26 cellular contexts compared by ENCODE assay signal in genomic region chr6:35483490-35483889, GRCh38. TPM values are rescaled to one million over a fixed set of nuclear protein-coding genes. Genes with fewer than 3 reads are reported as not detected.
DNase-seq lines count a peak whose midpoint lies in the region; ATAC-seq and TF ChIP-seq lines count a peak whose summit lies in the region.
"Had no signal": no experiment of that assay in that cellular context is flagged by ENCODE, and none has a peak within 500 bp of the region (broad histone marks: within the 10 kb centered on the region; RNA-seq: fewer than 3 reads in every experiment).

No MANE protein-coding gene starts in this region.

- ATAC-seq in RWPE2 (ENCODE audit: low read depth) = no peak
- no peak for ATAC-seq in GM18867 (IDR thresholded peaks at IDR 0.05; ENCODE audit: unreplicated experiment)
- ATAC-seq: activated naive CD8-positive, alpha-beta T cell treated with anti-CD3 and anti-CD28 coated beads, Interleukin-2, amount 50 U/mL, for 24 hours; activated T-cell treated with anti-CD3 and anti-CD28 coated beads, Interleukin-2, amount 50 U/mL, for 4 hours; heart left ventricle; stimulated activated naive B cell treated with anti-CD40 and anti-IgM and Interleukin-4, amounts not matched to agents 10 μg/mL and 1 μg/mL and 100 μg/mL, for 72 hours had no signal

- H3K27ac ChIP-seq in RWPE2 (ENCODE audit: poor library complexity, severe bottlenecking) (peak overlapping the region; percentile 96), sigmoid colon (peak overlapping the region; percentile 100), dorsolateral prefrontal cortex (no peak overlapping the region)
- H3K27ac ChIP-seq: KMS-11 had no signal

- H3K27me3 ChIP-seq in RWPE2 (ENCODE audit: insufficient read depth, poor library complexity, severe bottlenecking) = no peaks in the 10 kb centered on the region
- no peaks in the 10 kb centered on the region for H3K27me3 ChIP-seq in sigmoid colon
- no peaks in the 10 kb centered on the region for H3K27me3 ChIP-seq in dorsolateral prefrontal cortex
- H3K27me3 ChIP-seq: heart left ventricle, Peyer's patch, suprapubic skin had no signal

- no peaks in the 10 kb centered on the region for H3K27me3 Mint-ChIP-seq in HFFc6 (ENCODE audit: insufficient read depth)
- H3K27me3 Mint-ChIP-seq in glutamatergic neuron (ENCODE audit: unreplicated experiment) = peaks cover 6% of the 10 kb centered on the region
- H3K27me3 Mint-ChIP-seq: activated naive CD8-positive, alpha-beta T cell treated with anti-CD3 and anti-CD28 coated beads, Interleukin-2, amount 50 U/mL, for 24 hours; stimulated activated naive B cell treated with anti-CD40 and anti-IgM and Interleukin-4, amounts not matched to agents 10 μg/mL and 1 μg/mL and 100 μg/mL, for 72 hours had no signal

- H3K36me3 Mint-ChIP-seq in HFFc6 (ENCODE audit: low read depth) (peaks cover 6% of the 10 kb centered on the region; the same call in 1 of the 2 replicates), glutamatergic neuron (ENCODE audit: unreplicated experiment) (no peaks in the 10 kb centered on the region)
- H3K36me3 Mint-ChIP-seq: CD14-positive monocyte; stimulated activated naive B cell treated with anti-CD40 and anti-IgM and Interleukin-4, amounts not matched to agents 10 μg/mL and 1 μg/mL and 100 μg/mL, for 72 hours had no signal

- peak overlapping the region; percentile 60 for H3K27ac Mint-ChIP-seq in HFFc6
- peak overlapping the region; percentile 43 for H3K27ac Mint-ChIP-seq in glutamatergic neuron (ENCODE audit: unreplicated experiment)
- H3K27ac Mint-ChIP-seq: activated naive CD8-positive, alpha-beta T cell treated with anti-CD3 and anti-CD28 coated beads, Interleukin-2, amount 50 U/mL, for 24 hours; stimulated activated naive B cell treated with anti-CD40 and anti-IgM and Interleukin-4, amounts not matched to agents 10 μg/mL and 1 μg/mL and 100 μg/mL, for 72 hours had no signal

- TF ChIP-seq EP300 in sigmoid colon (IDR thresholded peaks at IDR 0.05) = no peak

- H3K4me3 Mint-ChIP-seq in HFFc6 = no peak overlapping the region
- no peak overlapping the region for H3K4me3 Mint-ChIP-seq in glutamatergic neuron (ENCODE audit: unreplicated experiment)
- H3K4me3 Mint-ChIP-seq: activated naive CD8-positive, alpha-beta T cell treated with anti-CD3 and anti-CD28 coated beads, Interleukin-2, amount 50 U/mL, for 24 hours; activated T-cell treated with anti-CD3 and anti-CD28 coated beads, Interleukin-2, amount 50 U/mL, for 4 hours; CD14-positive monocyte; stimulated activated naive B cell treated with anti-CD40 and anti-IgM and Interleukin-4, amounts not matched to agents 10 μg/mL and 1 μg/mL and 100 μg/mL, for 72 hours had no signal

- TF ChIP-seq CTCF in HFFc6 (IDR thresholded peaks at IDR 0.05) (no peak), RWPE2 (IDR thresholded peaks at IDR 0.05; ENCODE audit: poor library complexity, severe bottlenecking) (no peak), glutamatergic neuron (IDR thresholded peaks at IDR 0.05; ENCODE audit: partially characterized antibody, unreplicated experiment) (no peak), sigmoid colon (IDR thresholded peaks at IDR 0.05) (no peak), dorsolateral prefrontal cortex (IDR thresholded peaks at IDR 0.05 in 54 of 56, conservative IDR thresholded peaks at IDR 0.05 in 2 of 56; ENCODE audit: low read depth in 1 of 56, partially characterized antibody in 56 of 56) (no peak)

- TF ChIP-seq POLR2A in sigmoid colon (IDR thresholded peaks at IDR 0.05) = no peak

- no peaks in the 10 kb centered on the region for H3K9me3 Mint-ChIP-seq in HFFc6
- peaks cover 2% of the 10 kb centered on the region for H3K9me3 Mint-ChIP-seq in glutamatergic neuron (ENCODE audit: unreplicated experiment)
- H3K9me3 Mint-ChIP-seq: activated naive CD8-positive, alpha-beta T cell treated with anti-CD3 and anti-CD28 coated beads, Interleukin-2, amount 50 U/mL, for 24 hours; activated T-cell treated with anti-CD3 and anti-CD28 coated beads, Interleukin-2, amount 50 U/mL, for 4 hours; CD14-positive monocyte; stimulated activated naive B cell treated with anti-CD40 and anti-IgM and Interleukin-4, amounts not matched to agents 10 μg/mL and 1 μg/mL and 100 μg/mL, for 72 hours had no signal

- H3K4me3 ChIP-seq in RWPE2 (ENCODE audit: severe bottlenecking) (no peak overlapping the region), sigmoid colon (no peak overlapping the region), dorsolateral prefrontal cortex (no peak overlapping the region)
- H3K4me3 ChIP-seq: heart left ventricle, Peyer's patch, prostate gland, suprapubic skin had no signal

- DNase-seq in HFFc6 (no peak), RWPE2 (ENCODE audit: low spot score) (no peak), glutamatergic neuron (no peak), sigmoid colon (peak; percentile 61), RPMI8226 (no peak), medulla oblongata (ENCODE audit: extremely low spot score) (no peak), dorsolateral prefrontal cortex (no peak)
- DNase-seq: activated CD8-positive, alpha-beta memory T cell treated with anti-CD3 and anti-CD28 coated beads for 24 hours; activated gamma-delta T cell treated with Interleukin-2 at 50 U/mL for 16 hours; activated naive CD8-positive, alpha-beta T cell treated with anti-CD3 and anti-CD28 coated beads, Interleukin-2, amount 50 U/mL, for 24 hours; activated T-cell treated with anti-CD3 and anti-CD28 coated beads, Interleukin-2, amount 50 U/mL, for 4 hours; DND-41; HCEC 1CT; heart left ventricle; MV-4-11; NCI-H510A; stimulated activated CD4-positive, alpha-beta T cell treated with anti-CD3 and anti-CD28 coated beads, Interleukin-15, amount 100 ng/mL, for 24 hours; stimulated activated naive B cell treated with anti-CD40 and anti-IgM and Interleukin-4, amounts not matched to agents 10 μg/mL and 1 μg/mL and 100 μg/mL, for 72 hours had no signal

- H3K4me1 ChIP-seq in RWPE2 (ENCODE audit: insufficient read depth, poor library complexity, severe bottlenecking) (peaks cover 36% of the 10 kb centered on the region), sigmoid colon (peaks cover 0 to 67% (median 49%) of the 10 kb centered on the region in 4 donors)

- intact Hi-C loops in sigmoid colon (cut with DNase I) (no loop called here), dorsolateral prefrontal cortex (cut with DNase I) (no loop called here)

- H3K4me1 Mint-ChIP-seq in HFFc6 (ENCODE audit: low read depth) (peaks cover 33% of the 10 kb centered on the region), glutamatergic neuron (ENCODE audit: low read depth, unreplicated experiment) (peaks cover 14% of the 10 kb centered on the region)
- H3K4me1 Mint-ChIP-seq: activated naive CD8-positive, alpha-beta T cell treated with anti-CD3 and anti-CD28 coated beads, Interleukin-2, amount 50 U/mL, for 24 hours had no signal

- peaks cover 26% of the 10 kb centered on the region for H3K36me3 ChIP-seq in RWPE2 (ENCODE audit: low read depth)
- peaks cover 4 to 67% (median 32%) of the 10 kb centered on the region in 4 donors for H3K36me3 ChIP-seq in sigmoid colon

- no peaks in the 10 kb centered on the region for H3K9me3 ChIP-seq in RWPE2 (ENCODE audit: severe bottlenecking)
- H3K9me3 ChIP-seq in sigmoid colon = no peaks in the 10 kb centered on the region
- H3K9me3 ChIP-seq: heart left ventricle, Peyer's patch, prostate gland, suprapubic skin had no signal

- 89 to 92% methylated on average over 3 of the region's 3 CpGs for WGBS in sigmoid colon, 2 donors

RNA-seq across cellular contexts. Expression of gene TEAD3, which starts 13.4 kb away (rescaled TPM):
- 10 to 100 TPM; 34.2 to 39.5 (median 36.5) TPM for total RNA-seq in HFFc6 (2021; fragmentation: NEBNext Ultra II Directional; extraction: Animal tissue kit (Norgen Biotek cat#: 25700))
- total RNA-seq in glutamatergic neuron (ENCODE audit: unreplicated experiment) (50.0 TPM), sigmoid colon (10 to 100 TPM; 50.4 to 95.8 (median 74.8) TPM), dorsolateral prefrontal cortex (1 to 10 TPM; 1.0 to 7.6 (median 2.6) TPM)
- 10 to 100 TPM; 14.4 to 25.2 (median 14.6) TPM for polyA plus RNA-seq in sigmoid colon
- polyA plus RNA-seq: CD14-positive monocyte had no signal

RNA-seq across cellular contexts. Expression of gene RPL10A, which starts 15.3 kb away (rescaled TPM):
- 1,000 to 10,000 TPM; 1,220 to 1,355 (median 1,285) TPM for total RNA-seq in HFFc6 (2021; fragmentation: NEBNext Ultra II Directional; extraction: Animal tissue kit (Norgen Biotek cat#: 25700))
- 690 TPM for total RNA-seq in glutamatergic neuron (ENCODE audit: unreplicated experiment)
- 1,000 to 10,000 TPM; 1,381 to 2,837 (median 2,184) TPM for total RNA-seq in sigmoid colon
- polyA plus RNA-seq in sigmoid colon = 1,000 to 10,000 TPM; 1,931 to 3,217 (median 2,051) TPM
- 100 to 1,000 TPM; 245 to 522 (median 369) TPM for total RNA-seq in dorsolateral prefrontal cortex

RNA-seq across cellular contexts. Expression of gene TULP1, which starts 29.2 kb away (rescaled TPM):
- total RNA-seq in HFFc6 (2021; fragmentation: NEBNext Ultra II Directional; extraction: Animal tissue kit (Norgen Biotek cat#: 25700)) = not detected
- total RNA-seq in glutamatergic neuron (ENCODE audit: unreplicated experiment) (not detected), sigmoid colon (not detected), dorsolateral prefrontal cortex (1 to 10 TPM in 5 of 120 experiments, under 1 TPM in 15, not detected in 100; 0.24 to 2.6 (median 0.79) TPM)
- polyA plus RNA-seq in sigmoid colon = not detected
- total RNA-seq: activated T-cell treated with anti-CD3 and anti-CD28 coated beads, Interleukin-2, amount 50 U/mL, for 4 hours; heart left ventricle; lung microvascular endothelial cell; Peyer's patch; T-helper 1 cell treated with Interleukin-12 subunit alpha and Interleukin-12 subunit beta and Interleukin-4 antibody, amounts not matched to agents 30 ng/mL and 1 ng/mL, for 36 hours had no signal
- polyA plus RNA-seq: CD14-positive monocyte had no signal

RNA-seq across cellular contexts. Expression of gene FANCE, which starts 31.4 kb away (rescaled TPM):
- 10 to 100 TPM in 1 of 6 experiments, 1 to 10 TPM in 5; 7.2 to 10.7 (median 9.2) TPM for total RNA-seq in HFFc6 (2021; fragmentation: NEBNext Ultra II Directional; extraction: Animal tissue kit (Norgen Biotek cat#: 25700))
- total RNA-seq in glutamatergic neuron (ENCODE audit: unreplicated experiment) (33.4 TPM), sigmoid colon (1 to 10 TPM; 3.3 to 3.9 (median 3.7) TPM), dorsolateral prefrontal cortex (1 to 10 TPM; 1.8 to 5.5 (median 3.2) TPM)
- 1 to 10 TPM; 2.4 to 5.2 (median 3.2) TPM for polyA plus RNA-seq in sigmoid colon

Comparison
In these comparisons a context has a peak if more than half of its experiments do, and no peak if none do; other contexts are left out.
1. H3K27ac ChIP-seq: peak in RWPE2 (single experiment) and sigmoid colon (4 of 4); none in dorsolateral prefrontal cortex (0 of 59).